9 cellular contexts compared by ENCODE assay signal in genomic region chr10:72329290-72330058, GRCh38. TPM values are rescaled to one million over a fixed set of nuclear protein-coding genes. Genes with fewer than 3 reads are reported as not detected.
A peak's percentile ranks its signal among the peaks of the same experiment; 100 is the strongest.
DNase-seq lines count a peak whose midpoint lies in the region; ATAC-seq, FAIRE-seq and TF ChIP-seq lines count a peak whose summit lies in the region.
"Had no signal": no experiment of that assay in that cellular context is flagged by ENCODE, and none has a peak within 500 bp of the region (broad histone marks: within the 10 kb centered on the region; RNA-seq: fewer than 3 reads in every experiment).

No MANE protein-coding gene starts in this region.

- peak overlapping the region; percentile 78; the same call in 1 of the 2 replicates for H2BK12ac ChIP-seq in H1 (ENCODE audit: low read depth, low read length)

- no peak for ATAC-seq in HG02623 (IDR thresholded peaks at IDR 0.05; ENCODE audit: unreplicated experiment)

- no peak overlapping the region for H4K8ac ChIP-seq in H1 (ENCODE audit: extremely low read depth, insufficient read depth, low read length)

- H4K5ac ChIP-seq in H1 (ENCODE audit: insufficient read length, low read depth, low read length): no peak overlapping the region

- peak overlapping the region; percentile 87; the same call in 1 of the 2 replicates for H2BK20ac ChIP-seq in H1 (ENCODE audit: low read length)

- TF ChIP-seq RAD21 in H1 (IDR thresholded peaks at IDR 0.05 in 1 of 2, conservative IDR thresholded peaks at IDR 0.05 in 1 of 2; ENCODE audit: low read depth in 2 of 2, low read length in 2 of 2): no peak

- peak overlapping the region; percentile 68; the same call in 1 of the 2 replicates for H2BK5ac ChIP-seq in H1 (ENCODE audit: low read depth, low read length)

- H3K27ac ChIP-seq in DOHH2 (ENCODE audit: low read depth, low read length) (peak overlapping the region; percentile 90), RWPE1 (peak overlapping the region; percentile 100), H1 (ENCODE audit: low read depth, low read length) (no peak overlapping the region), prostate gland (peak overlapping the region; percentile 51 to 56)

- WGBS in H1 (ENCODE audit: extremely low coverage in 1 of 2, insufficient coverage in 1 of 2, insufficient read length in 1 of 2, insufficient replicate concordance in 2 of 2, low coverage in 1 of 2, low lambda C conversion rate in 2 of 2, missing lambda C conversion rate in 1 of 2), 2 experiments: 90% methylated on average over 9 of the region's 11 CpGs; no CpG with 5 or more reads in 1 of the 2 experiments
- WGBS in prostate gland: 64% methylated on average over 11 of the region's 11 CpGs

- H3K4me1 ChIP-seq in DOHH2 (ENCODE audit: control insufficient read depth, low read length): peaks cover 72% of the 10 kb centered on the region
- peaks cover 0 to 35% (median 25%) of the 10 kb centered on the region in 4 experiments; a peak in 6 of 7 replicates for H3K4me1 ChIP-seq in H1 (replicated peaks in 1 of 4; ENCODE audit: control insufficient read depth in 3 of 4, insufficient read depth in 4 of 4, low read length in 3 of 4)
- H3K4me1 ChIP-seq in prostate gland (replicated peaks): peaks cover 32% of the 10 kb centered on the region

- no peak overlapping the region for H3K9ac ChIP-seq in H1 (replicated peaks in 1 of 4; ENCODE audit: extremely low read depth in 1 of 4, low read depth in 3 of 4, low read length in 3 of 4)

- no peak for FAIRE-seq in H1 (lab: Jason Lieb, UNC)

- TF ChIP-seq EP300 in H1 (IDR thresholded peaks at IDR 0.05; ENCODE audit: borderline replicate concordance in 1 of 2, low read depth in 2 of 2, low read length in 2 of 2): no peak

- H3K9me3 ChIP-seq in DOHH2 (ENCODE audit: control insufficient read depth, insufficient read depth, low read length): no peaks in the 10 kb centered on the region
- no peaks in the 10 kb centered on the region; a peak in 1 of 4 replicates for H3K9me3 ChIP-seq in H1 (ENCODE audit: insufficient read depth in 2 of 2, low read depth in 1 of 2, low read length in 1 of 2)
- no peaks in the 10 kb centered on the region for H3K9me3 ChIP-seq in prostate gland
- H3K9me3 ChIP-seq: MG63 had no signal

- DNase-seq in RWPE1 (ENCODE audit: low spot score) (no peak), H1 (ENCODE audit: low read depth in 1 of 2, low spot score in 2 of 2) (no peak), prostate gland (ENCODE audit: low spot score) (no peak), SHP77 (lab: John Stamatoyannopoulos, UW) (no peak), mesenteric fat pad (ENCODE audit: low spot score) (no peak)
- DNase-seq in stimulated activated naive CD4-positive, alpha-beta T cell treated with Interleukin-2 at 50 U/mL for 16 hours (lab: John Stamatoyannopoulos, UW): no peak
- DNase-seq: MG63 had no signal

- no peak overlapping the region for H3K23ac ChIP-seq in H1 (ENCODE audit: insufficient read length)

- CTCF ChIA-PET in RWPE1 (lab: Yijun Ruan, JAX) (interaction anchor here (0.7 to 1.6 kb wide), 3 partner anchors 39 to 71 kb away, joined by 3 read pairs; no protein-coding TSS in a partner anchor), H1 (lab: Charles Lee; ENCODE audit: partially characterized antibody) (interaction anchor here (0.6 to 10.8 kb wide), 24 partner anchors 8 to 268 kb away, joined by 3 to 91 read pairs (median 6); partner anchors contain the start of gene DDIT4)

- no peaks in the 10 kb centered on the region for H3K9me2 ChIP-seq in DOHH2 (replicated peaks; ENCODE audit: control insufficient read depth, low read length)

- peak overlapping the region; percentile 28 for H2BK120ac ChIP-seq in H1 (replicated peaks; ENCODE audit: low read depth, low read length)

- H3K27me3 ChIP-seq in DOHH2 (ENCODE audit: control insufficient read depth, low read length): no peaks in the 10 kb centered on the region
- H3K27me3 ChIP-seq in H1 (replicated peaks in 1 of 4; ENCODE audit: control insufficient read depth in 3 of 4, extremely low read depth in 1 of 4, insufficient read depth in 3 of 4, low read length in 3 of 4): no peaks in the 10 kb centered on the region
- H3K27me3 ChIP-seq in prostate gland (replicated peaks; ENCODE audit: insufficient read depth): no peaks in the 10 kb centered on the region
- H3K27me3 ChIP-seq: MG63 had no signal

- H3K4me3 ChIP-seq in DOHH2 (ENCODE audit: low read length) (peak overlapping the region; percentile 58), H1 (ENCODE audit: extremely low read depth in 1 of 4, insufficient read depth in 2 of 4, low read depth in 3 of 4, low read length in 4 of 4) (no peak overlapping the region; a peak in 1 of 8 replicates), prostate gland (no peak overlapping the region)
- H3K4me3 ChIP-seq: MG63 had no signal

- H3K4ac ChIP-seq in H1 (replicated peaks; ENCODE audit: insufficient read length, low read depth, low read length): peak overlapping the region; percentile 15

- H2BK15ac ChIP-seq in H1 (ENCODE audit: low read length): peak overlapping the region; percentile 46; the same call in 1 of the 2 replicates

- peaks cover 14% of the 10 kb centered on the region for H3F3A ChIP-seq in DOHH2 (ENCODE audit: control insufficient read depth, insufficient read depth)

- H4K20me1 ChIP-seq in DOHH2 (ENCODE audit: control insufficient read depth, insufficient read depth, low read depth, low read length) (no peaks in the 10 kb centered on the region), H1 (replicated peaks in 1 of 2; ENCODE audit: control insufficient read depth in 1 of 2, insufficient read depth in 2 of 2, low read length in 2 of 2) (no peaks in the 10 kb centered on the region)

- no peak overlapping the region for H3K18ac ChIP-seq in H1 (ENCODE audit: extremely low read depth, low read length)

- no peak for TF ChIP-seq CTCF in DOHH2 (IDR thresholded peaks at IDR 0.05; ENCODE audit: low read depth, low read length, poor library complexity, severe bottlenecking)
- no peak for TF ChIP-seq CTCF in RWPE1 (conservative IDR thresholded peaks at IDR 0.05; ENCODE audit: low read depth)
- no peak for TF ChIP-seq CTCF in H1 (IDR thresholded peaks at IDR 0.05; ENCODE audit: control extremely low read depth in 1 of 3, insufficient read depth in 1 of 3, low read depth in 1 of 3, low read length in 3 of 3)
- TF ChIP-seq CTCF in prostate gland (IDR thresholded peaks at IDR 0.05): no peak

- no peak overlapping the region for H2AFZ ChIP-seq in H1 (ENCODE audit: low read length)

- TF ChIP-seq POLR2A in H1 (IDR thresholded peaks at IDR 0.05; ENCODE audit: control extremely low read depth in 1 of 2, low read depth in 2 of 2, low read length in 2 of 2) (no peak), prostate gland (IDR thresholded peaks at IDR 0.05) (no peak)

- H4K91ac ChIP-seq in H1 (replicated peaks; ENCODE audit: insufficient read length, low read length): peak overlapping the region; percentile 76

- H3K36me3 ChIP-seq in DOHH2 (ENCODE audit: control insufficient read depth, low read length) (peaks cover 14% of the 10 kb centered on the region), H1 (ENCODE audit: control insufficient read depth in 2 of 4, insufficient read depth in 4 of 4, low read length in 3 of 4) (peaks cover 0 to 3% (median 0%) of the 10 kb centered on the region in 4 experiments; a peak in 1 of 8 replicates), prostate gland (no peaks in the 10 kb centered on the region)

- H3K79me1 ChIP-seq in H1 (ENCODE audit: low read depth, low read length): no peaks in the 10 kb centered on the region

- H3K4me2 ChIP-seq in DOHH2 (ENCODE audit: low read length) (peak overlapping the region; percentile 70), H1 (ENCODE audit: insufficient read depth in 1 of 2, low read depth in 2 of 2, low read length in 2 of 2) (no peak overlapping the region)

- intact Hi-C loops in prostate gland (cut with DNase I): loop anchor here (2.0 to 5.0 kb wide), 3 partner anchors 112 to 367 kb away; partner anchors contain the start of genes ANAPC16, ASCC1 and CHST3

- POLR2A ChIA-PET in RWPE1 (lab: Yijun Ruan, JAX; ENCODE audit: low non-redundant PET): interaction anchor here (1.1 to 4.8 kb wide), 2 partner anchors 9 to 52 kb away, joined by 12 to 46 read pairs; no protein-coding TSS in a partner anchor
- POLR2A ChIA-PET in H1 (lab: Charles Lee; ENCODE audit: partially characterized antibody): interaction anchor here (0.6 to 39.2 kb wide), 13 partner anchors 8 to 358 kb away, joined by 3 to 895 read pairs (median 4); partner anchors contain the start of genes ANAPC16, ASCC1 and DDIT4

- no peak overlapping the region for H3K56ac ChIP-seq in H1 (replicated peaks; ENCODE audit: insufficient read length, low read depth, low read length)

- H2AK5ac ChIP-seq in H1 (ENCODE audit: low read depth, low read length): no peak overlapping the region

- no peaks in the 10 kb centered on the region for H3K23me2 ChIP-seq in H1 (ENCODE audit: low read depth, low read length)

- no peak overlapping the region for H3K14ac ChIP-seq in H1 (ENCODE audit: insufficient read length)

- H3K79me2 ChIP-seq in DOHH2 (ENCODE audit: control insufficient read depth, low read length): peaks cover 2% of the 10 kb centered on the region; the same call in 1 of the 2 replicates
- H3K79me2 ChIP-seq in H1 (ENCODE audit: control insufficient read depth in 1 of 2, insufficient read depth in 2 of 2, low read length in 2 of 2): no peaks in the 10 kb centered on the region

TF ChIP-seq in H1, 55 proteins besides CTCF, POLR2A, EP300 and RAD21 (continues in another document):
- TF ChIP-seq FOSL1 (IDR thresholded peaks at IDR 0.05; ENCODE audit: insufficient read depth, low read depth, low read length): peak; percentile 83

RNA-seq across cellular contexts. Expression of gene DNAJB12, which starts 25.2 kb away (rescaled TPM):
- 19.6 and 20.5 TPM in 2 replicates for total RNA-seq in H1 (2021; fragmentation: NEBNext Ultra II Directional; extraction: Animal tissue kit (Norgen Biotek cat#: 25700))
- polyA plus RNA-seq in H1 (2011; rRNA removed): 10.8 and 16.0 TPM in 2 replicates
- polyA plus RNA-seq in H1 (2011; cell fraction: cytosol; rRNA removed): 12.4 TPM
- 23.3 TPM for polyA plus RNA-seq in H1 (2011; cell fraction: nucleus; rRNA removed)
- polyA plus RNA-seq in H1 (2012, experiment 1 of 2): 10.7 to 18.5 TPM (median 16.7 TPM) in 4 replicates
- polyA plus RNA-seq in H1 (2012, experiment 2 of 2): 12.5 TPM
- polyA plus RNA-seq in H1 (2013, experiment 1 of 2): 14.1 TPM
- 15.3 TPM for polyA plus RNA-seq in H1 (2013, experiment 2 of 2)
- 9.2 and 9.8 TPM in 2 replicates for polyA minus RNA-seq in H1 (2011; rRNA and poly(A)+ RNA removed)
- 12.0 TPM for polyA minus RNA-seq in H1 (2011; cell fraction: cytosol; rRNA and poly(A)+ RNA removed)
- 13.9 TPM for polyA minus RNA-seq in H1 (2011; cell fraction: nucleus; rRNA and poly(A)+ RNA removed)
- total RNA-seq in prostate gland: 10 to 100 TPM; 33.0 to 55.9 TPM
- total RNA-seq in mesenteric fat pad: 37.7 TPM

RNA-seq across cellular contexts. Expression of gene DDIT4, which starts 55.8 kb away (rescaled TPM):
- 42.1 and 47.4 TPM in 2 replicates for total RNA-seq in H1 (2021; fragmentation: NEBNext Ultra II Directional; extraction: Animal tissue kit (Norgen Biotek cat#: 25700))
- 108 and 187 TPM in 2 replicates for polyA plus RNA-seq in H1 (2011; rRNA removed)
- 146 TPM for polyA plus RNA-seq in H1 (2011; cell fraction: cytosol; rRNA removed)
- 143 TPM for polyA plus RNA-seq in H1 (2011; cell fraction: nucleus; rRNA removed)
- 55.0 to 142 TPM (median 113 TPM) in 4 replicates for polyA plus RNA-seq in H1 (2012, experiment 1 of 2)
- 62.5 TPM for polyA plus RNA-seq in H1 (2012, experiment 2 of 2)
- 18.5 TPM for polyA plus RNA-seq in H1 (2013, experiment 1 of 2)
- 19.9 TPM for polyA plus RNA-seq in H1 (2013, experiment 2 of 2)
- polyA minus RNA-seq in H1 (2011; rRNA and poly(A)+ RNA removed): 63.3 and 82.3 TPM in 2 replicates
- polyA minus RNA-seq in H1 (2011; cell fraction: cytosol; rRNA and poly(A)+ RNA removed): 113 TPM
- 186 TPM for polyA minus RNA-seq in H1 (2011; cell fraction: nucleus; rRNA and poly(A)+ RNA removed)
- 100 to 1,000 TPM; 259 to 265 TPM for total RNA-seq in prostate gland
- total RNA-seq in mesenteric fat pad: 236 TPM
